ENCODE assay signal across 15 cellular contexts in genomic region chr5:79297661-79298060, GRCh38.
DNase-seq lines count a peak whose midpoint lies in the region; ATAC-seq and TF ChIP-seq lines count a peak whose summit lies in the region.
"Had no signal": no experiment of that assay in that cellular context is flagged by ENCODE, and none has a peak within 500 bp of the region (broad histone marks: within the 10 kb centered on the region; RNA-seq: fewer than 3 reads in every experiment).

No MANE protein-coding gene starts in this region.

- ATAC-seq in T-helper 17 cell, result no peak
- no peak for ATAC-seq in stimulated activated effector memory CD8-positive, alpha-beta T cell treated with anti-CD3 and anti-CD28 coated beads, Interleukin-12 subunit alpha, Interleukin-12 subunit beta, amount 100 ng/mL, for 72 hours
- ATAC-seq: T-cell had no signal

- no peaks in the 10 kb centered on the region for H3K9me3 Mint-ChIP-seq in stimulated activated effector memory CD8-positive, alpha-beta T cell treated with anti-CD3 and anti-CD28 coated beads, Interleukin-12 subunit alpha, Interleukin-12 subunit beta, amount 100 ng/mL, for 72 hours
- H3K9me3 Mint-ChIP-seq: T-cell had no signal

- H3K27ac ChIP-seq in left ventricle myocardium inferior (replicated peaks) (peak overlapping the region; percentile 12), coronary artery (no peak overlapping the region)
- H3K27ac ChIP-seq: HL-60, spleen had no signal

- H3K36me3 Mint-ChIP-seq in T-helper 17 cell (ENCODE audit: low read depth), result peaks cover 8% of the 10 kb centered on the region
- H3K36me3 Mint-ChIP-seq in stimulated activated effector memory CD8-positive, alpha-beta T cell treated with anti-CD3 and anti-CD28 coated beads, Interleukin-12 subunit alpha, Interleukin-12 subunit beta, amount 100 ng/mL, for 72 hours, result peaks cover 30% of the 10 kb centered on the region

- H3K4me1 ChIP-seq in left ventricle myocardium inferior, result peaks cover 7% of the 10 kb centered on the region
- H3K4me1 ChIP-seq: spleen had no signal

- DNase-seq in NCI-H748 (lab: John Stamatoyannopoulos, UW; ENCODE audit: unreplicated experiment) (peak; percentile 26), NCI-H748 treated with DMSO at 0.1 percent for 48 hours (lab: John Stamatoyannopoulos, UW) (no peak), T-helper 17 cell (no peak), left ventricle myocardium inferior (no peak), coronary artery (ENCODE audit: low spot score) (no peak), DMS53 (lab: John Stamatoyannopoulos, UW) (no peak), NCI-H526 treated with DMSO at 0.1 percent for 48 hours (lab: John Stamatoyannopoulos, UW) (no peak)
- DNase-seq in stimulated activated effector memory CD8-positive, alpha-beta T cell treated with anti-CD3 and anti-CD28 coated beads, Interleukin-12 subunit alpha, Interleukin-12 subunit beta, amount 100 ng/mL, for 72 hours (ENCODE audit: low spot score in 2 of 2), result no peak
- DNase-seq: activated CD4-positive, CD25-positive, alpha-beta regulatory T cell treated with anti-CD3 and anti-CD28 coated beads, Interleukin-2, amount 50 U/mL, for 72 hours; activated T-cell treated with anti-CD3 and anti-CD28 coated beads for 4 hours; cortex of kidney; mesenchymal stem cell; spleen; T-cell had no signal

- no peaks in the 10 kb centered on the region for H3K27me3 Mint-ChIP-seq in T-helper 17 cell
- H3K27me3 Mint-ChIP-seq: T-cell had no signal

- no peaks in the 10 kb centered on the region for H3K9me3 ChIP-seq in T-helper 17 cell (ENCODE audit: control insufficient read depth, low read length, poor library complexity, severe bottlenecking)
- H3K9me3 ChIP-seq in left ventricle myocardium inferior (replicated peaks), result no peaks in the 10 kb centered on the region
- H3K9me3 ChIP-seq: spleen had no signal

- TF ChIP-seq CTCF in left ventricle myocardium inferior (IDR thresholded peaks at IDR 0.05; ENCODE audit: borderline replicate concordance) (no peak), coronary artery (IDR thresholded peaks at IDR 0.05) (no peak)

- intact Hi-C loops in left ventricle myocardium inferior (cut with micrococcal nuclease), result no loop called here

- H3K4me3 ChIP-seq in left ventricle myocardium inferior (no peak overlapping the region), coronary artery (no peak overlapping the region)
- H3K4me3 ChIP-seq: spleen had no signal

- peaks cover 32% of the 10 kb centered on the region for H3K36me3 ChIP-seq in left ventricle myocardium inferior

- H3K27me3 ChIP-seq in left ventricle myocardium inferior (ENCODE audit: low read depth), result no peaks in the 10 kb centered on the region
- H3K27me3 ChIP-seq: spleen had no signal

- H3K4me1 Mint-ChIP-seq in T-helper 17 cell, result peaks cover 4% of the 10 kb centered on the region
- H3K4me1 Mint-ChIP-seq in stimulated activated effector memory CD8-positive, alpha-beta T cell treated with anti-CD3 and anti-CD28 coated beads, Interleukin-12 subunit alpha, Interleukin-12 subunit beta, amount 100 ng/mL, for 72 hours, result peaks cover 13% of the 10 kb centered on the region

- peak overlapping the region; percentile 41 for H3K4me3 Mint-ChIP-seq in T-helper 17 cell
- H3K4me3 Mint-ChIP-seq in stimulated activated effector memory CD8-positive, alpha-beta T cell treated with anti-CD3 and anti-CD28 coated beads, Interleukin-12 subunit alpha, Interleukin-12 subunit beta, amount 100 ng/mL, for 72 hours, result no peak overlapping the region
- H3K4me3 Mint-ChIP-seq: T-cell had no signal

- H3K27ac Mint-ChIP-seq in T-helper 17 cell, result peak overlapping the region; percentile 79
- peak overlapping the region; percentile 61 for H3K27ac Mint-ChIP-seq in stimulated activated effector memory CD8-positive, alpha-beta T cell treated with anti-CD3 and anti-CD28 coated beads, Interleukin-12 subunit alpha, Interleukin-12 subunit beta, amount 100 ng/mL, for 72 hours
- H3K27ac Mint-ChIP-seq: T-cell had no signal
